In genomic region chrX:27987862-27988646, GRCh38 we compare ENCODE assay signal across 23 cellular contexts. TPM values are rescaled to one million over a fixed set of nuclear protein-coding genes. Genes with fewer than 3 reads are reported as not detected.
DNase-seq lines count a peak whose midpoint lies in the region; ATAC-seq, FAIRE-seq and TF ChIP-seq lines count a peak whose summit lies in the region.
"Had no signal": no experiment of that assay in that cellular context is flagged by ENCODE, and none has a peak within 500 bp of the region (broad histone marks: within the 10 kb centered on the region; RNA-seq: fewer than 3 reads in every experiment).

No MANE protein-coding gene starts in this region.

- BruUV-seq in mammary epithelial cell (replicated peaks; lab: Mats Ljungman, UMichigan): no TSS peak
- no TSS peak for BruUV-seq in GM12878 (replicated peaks; lab: Mats Ljungman, UMichigan)

- H3K27me3 ChIP-seq in mammary epithelial cell (ENCODE audit: insufficient read depth, low read length) (no peaks in the 10 kb centered on the region), breast epithelium (no peaks in the 10 kb centered on the region), GM12878 (replicated peaks in 1 of 2; ENCODE audit: control insufficient read depth in 2 of 2, insufficient read depth in 2 of 2, low read length in 1 of 2) (no peaks in the 10 kb centered on the region), right lobe of liver (no peaks in the 10 kb centered on the region), transverse colon (no peaks in the 10 kb centered on the region)

- H2AFZ ChIP-seq in mammary epithelial cell (ENCODE audit: low read depth, low read length) (peak overlapping the region; percentile 41), GM12878 (ENCODE audit: control insufficient read depth, low read depth, low read length) (no peak overlapping the region)
- H2AFZ ChIP-seq: GM23248 had no signal

- RAD21 ChIA-PET in GM12878 (lab: Charles Lee; ENCODE audit: unreplicated experiment): no interaction called here

- no peak for DNase-seq in mammary epithelial cell
- DNase-seq in breast epithelium (ENCODE audit: low spot score in 2 of 2): no peak
- DNase-seq in GM12878 (ENCODE audit: low read depth, low spot score): no peak
- DNase-seq in right lobe of liver: no peak
- DNase-seq in transverse colon: peak; percentile 77
- no peak for DNase-seq in coronary artery (ENCODE audit: low spot score)
- DNase-seq in NCI-H2081 treated with DMSO at 0.1 percent for 48 hours (lab: John Stamatoyannopoulos, UW): no peak
- DNase-seq: C1 segment of cervical spinal cord, DMS153, GM23248, NCI-H1092 treated with DMSO at 0.1 percent for 48 hours, NCI-H187 treated with DMSO at 0.1 percent for 48 hours, NCI-H2171, SHP77 treated with DMSO at 0.1 percent for 48 hours had no signal

- TF ChIP-seq POLR2A in breast epithelium (IDR thresholded peaks at IDR 0.05) (no peak), GM12878 (IDR thresholded peaks at IDR 0.05; ENCODE audit: low read depth, low read length) (no peak), right lobe of liver (IDR thresholded peaks at IDR 0.05) (no peak), transverse colon (IDR thresholded peaks at IDR 0.05) (no peak)

- SMC1A ChIA-PET in GM12878 (lab: Charles Lee; ENCODE audit: uncharacterized antibody, unreplicated experiment): interaction anchor here (1.2 kb wide), 1 partner anchor 14 kb away, joined by 3 read pairs; no protein-coding TSS in a partner anchor

- peak; percentile 32; the same call in 2 of the 3 replicates for ATAC-seq in GM12878
- peak; percentile 25 to 30 (median 30) for ATAC-seq in right lobe of liver
- ATAC-seq in HG03196 (IDR thresholded peaks at IDR 0.05; ENCODE audit: unreplicated experiment): no peak
- ATAC-seq: HCT116, K562 had no signal

- H3K4me2 ChIP-seq in mammary epithelial cell (ENCODE audit: insufficient read depth, low read depth, low read length) (no peak overlapping the region), GM12878 (ENCODE audit: control insufficient read depth, insufficient read depth) (no peak overlapping the region)

- no peak for TF ChIP-seq EP300 in GM12878 (IDR thresholded peaks at IDR 0.05; ENCODE audit: borderline replicate concordance in 1 of 2, control insufficient read depth in 1 of 2, low read depth in 2 of 2, low read length in 2 of 2)
- no peak for TF ChIP-seq EP300 in transverse colon (IDR thresholded peaks at IDR 0.05; ENCODE audit: low read depth)

- CTCF ChIA-PET in mammary epithelial cell (lab: Charles Lee; ENCODE audit: low non-redundant PET) (no interaction called here), GM12878 (lab: Yijun Ruan, JAX) (no interaction called here)

- dilution Hi-C loops in mammary epithelial cell (cut with HindIII; ENCODE audit: low sequenced_read_pairs): no loop called here

- H3K79me2 ChIP-seq in mammary epithelial cell (ENCODE audit: insufficient read depth, low read length) (no peaks in the 10 kb centered on the region), GM12878 (ENCODE audit: control insufficient read depth, insufficient read depth, low read length) (no peaks in the 10 kb centered on the region)

- POLR2A ChIA-PET in GM12878 (lab: Charles Lee): no interaction called here

- H3K27ac ChIP-seq in mammary epithelial cell (ENCODE audit: insufficient read depth, low read depth, low read length) (no peak overlapping the region), breast epithelium (no peak overlapping the region), GM12878 (ENCODE audit: control insufficient read depth, insufficient read depth) (no peak overlapping the region), right lobe of liver (no peak overlapping the region), transverse colon (peak overlapping the region; percentile 68 to 75 (median 70)), coronary artery (no peak overlapping the region)
- H3K27ac ChIP-seq: GM23248 had no signal

- H3K9ac ChIP-seq in mammary epithelial cell (ENCODE audit: insufficient read depth, low read length): no peak overlapping the region
- no peak overlapping the region for H3K9ac ChIP-seq in GM12878 (ENCODE audit: control insufficient read depth, insufficient read depth, low read length)
- H3K9ac ChIP-seq: GM23248 had no signal

- in situ Hi-C loops in mammary epithelial cell (cut with MboI; ENCODE audit: low sequenced_read_pairs in 2 of 2) (no loop called here), GM12878 (cut with MboI) (no loop called here), transverse colon (cut with MboI; ENCODE audit: low pct_ligation_motif_present in 1 of 4, low pct_unique_long_range_greater_than_20kb in 1 of 4, low sequenced_read_pairs in 3 of 4) (no loop called here)

- TF ChIP-seq RAD21 in GM12878 (IDR thresholded peaks at IDR 0.05; ENCODE audit: insufficient read depth, low read depth, low read length): no peak

- TF ChIP-seq CTCF in mammary epithelial cell (conservative IDR thresholded peaks at IDR 0.05 in 1 of 2, IDR thresholded peaks at IDR 0.05 in 1 of 2; ENCODE audit: extremely low read depth in 1 of 2, insufficient read depth in 1 of 2, low read depth in 1 of 2, low read length in 2 of 2): no peak
- TF ChIP-seq CTCF in breast epithelium (IDR thresholded peaks at IDR 0.05): no peak
- TF ChIP-seq CTCF in GM12878 (IDR thresholded peaks at IDR 0.05 in 2 of 3, conservative IDR thresholded peaks at IDR 0.05 in 1 of 3; ENCODE audit: control insufficient read depth in 2 of 3, extremely low read depth in 1 of 3, insufficient read depth in 1 of 3, low read depth in 3 of 3, low read length in 3 of 3): no peak
- TF ChIP-seq CTCF in right lobe of liver (IDR thresholded peaks at IDR 0.05): no peak
- peak in 1 of 5 experiments; percentile 23 for TF ChIP-seq CTCF in transverse colon (IDR thresholded peaks at IDR 0.05)
- TF ChIP-seq CTCF in coronary artery (IDR thresholded peaks at IDR 0.05): no peak

- H3K4me3 ChIP-seq in mammary epithelial cell (replicated peaks in 1 of 3; ENCODE audit: insufficient read depth in 1 of 3, low read depth in 2 of 3, low read length in 3 of 3) (no peak overlapping the region), breast epithelium (no peak overlapping the region), GM12878 (no peak overlapping the region), right lobe of liver (no peak overlapping the region), transverse colon (no peak overlapping the region), coronary artery (no peak overlapping the region)
- H3K4me3 ChIP-seq: GM23248, K562 had no signal

- no peaks in the 10 kb centered on the region for H3K36me3 ChIP-seq in mammary epithelial cell (ENCODE audit: insufficient read depth, low read length)
- no peaks in the 10 kb centered on the region for H3K36me3 ChIP-seq in breast epithelium
- no peaks in the 10 kb centered on the region for H3K36me3 ChIP-seq in GM12878 (ENCODE audit: control insufficient read depth in 2 of 2, insufficient read depth in 2 of 2, low read length in 1 of 2)
- H3K36me3 ChIP-seq in right lobe of liver: no peaks in the 10 kb centered on the region
- H3K36me3 ChIP-seq in transverse colon: no peaks in the 10 kb centered on the region

- H3K4me1 ChIP-seq in mammary epithelial cell (ENCODE audit: insufficient read depth, low read length): no peaks in the 10 kb centered on the region
- H3K4me1 ChIP-seq in breast epithelium: no peaks in the 10 kb centered on the region
- no peaks in the 10 kb centered on the region for H3K4me1 ChIP-seq in GM12878 (ENCODE audit: control insufficient read depth, insufficient read depth, low read length)
- no peaks in the 10 kb centered on the region for H3K4me1 ChIP-seq in right lobe of liver
- no peaks in the 10 kb centered on the region for H3K4me1 ChIP-seq in transverse colon

- FAIRE-seq in GM12878 (lab: Jason Lieb, UNC): no peak
- FAIRE-seq: GM12891, HTR-8/SVneo, K562 had no signal

- 14% methylated on average over 2 of the region's 2 CpGs for WGBS in mammary epithelial cell (ENCODE audit: low coverage, missing lambda C conversion rate)
- 0% methylated on average over 2 of the region's 2 CpGs for WGBS in GM12878 (ENCODE audit: insufficient coverage, insufficient replicate concordance, low lambda C conversion rate, missing lambda C conversion rate)
- WGBS in right lobe of liver (ENCODE audit: insufficient coverage, low coverage, low lambda C conversion rate, missing lambda C conversion rate): 8% methylated on average over 2 of the region's 2 CpGs
- WGBS in transverse colon (ENCODE audit: low coverage in 1 of 2), 2 donors: 19% methylated on average over 2 of the region's 2 CpGs; no CpG with 5 or more reads in 1 of the 2 donors

- H4K20me1 ChIP-seq in mammary epithelial cell (ENCODE audit: insufficient read depth, low read length) (no peaks in the 10 kb centered on the region), GM12878 (ENCODE audit: control insufficient read depth, insufficient read depth) (no peaks in the 10 kb centered on the region)

- H3K9me3 ChIP-seq in mammary epithelial cell (replicated peaks; ENCODE audit: insufficient read depth, low read length): no peaks in the 10 kb centered on the region
- H3K9me3 ChIP-seq in breast epithelium: no peaks in the 10 kb centered on the region
- H3K9me3 ChIP-seq in GM12878 (replicated peaks; ENCODE audit: control insufficient read depth, insufficient read depth, low read length): no peaks in the 10 kb centered on the region
- H3K9me3 ChIP-seq in right lobe of liver: no peaks in the 10 kb centered on the region
- H3K9me3 ChIP-seq in transverse colon: no peaks in the 10 kb centered on the region

- intact Hi-C loops in mammary epithelial cell (cut with micrococcal nuclease): no loop called here
- intact Hi-C loops in breast epithelium (cut with DNase I; ENCODE audit: low total_unique reads): no loop called here
- intact Hi-C loops in GM12878 (cut with micrococcal nuclease; ENCODE audit: unreplicated experiment): no loop called here
- intact Hi-C loops in right lobe of liver (cut with DNase I): no loop called here
- intact Hi-C loops in transverse colon (cut with DNase I; ENCODE audit: low total_unique reads): no loop called here

RNA-seq across cellular contexts. Expression of gene DCAF8L1, which starts 6.8 kb away (rescaled TPM):
- total RNA-seq in mammary epithelial cell (not detected), breast epithelium (not detected), GM12878 (2014; rRNA removed) (not detected in 2 replicates), GM12878 (2014; rRNA removed; fragmentation: Illumina TruSeq; extraction: Trizol) (not detected in 2 replicates), GM12878 (2021) (not detected in 2 replicates), right lobe of liver (not detected), transverse colon (not detected)
- polyA plus RNA-seq in mammary epithelial cell (not detected), GM12878 (2011; rRNA removed) (0.11 and 0.13 TPM in 2 replicates), GM12878 (2014; fragmentation: Illumina TruSeq; extraction: Trizol) (not detected in 2 replicates), GM12878 (2014; fragmentation: Nextera tagmentation; extraction: Ambion mirVana) (not detected), GM12878 (2014; rRNA removed) (not detected in 2 replicates), GM12878 (2016; fragmentation: Nextera tagmentation; extraction: Ambion mirVana) (not detected)
- polyA minus RNA-seq in mammary epithelial cell: not detected
- total RNA-seq in GM12878 (2013; cell fraction: nucleolus; rRNA removed): not detected in 2 replicates
- polyA plus RNA-seq in GM12878 (2011; ENCODE audit: low read depth): not detected
- polyA plus RNA-seq in GM12878 (2011; cell fraction: cytosol; rRNA removed): 0.08 and 0.10 TPM in 2 replicates
- 0.03 and 0.07 TPM in 2 replicates for polyA plus RNA-seq in GM12878 (2011; cell fraction: nucleus; rRNA removed)
- not detected in 2 replicates for polyA plus RNA-seq in GM12878 (2012)
- polyA minus RNA-seq in GM12878 (2011; rRNA and poly(A)+ RNA removed): 0.05 and 0.15 TPM in 2 replicates
- polyA minus RNA-seq in GM12878 (2011; cell fraction: cytosol; rRNA and poly(A)+ RNA removed): not detected in 2 replicates
- not detected in 2 replicates for polyA minus RNA-seq in GM12878 (2011; cell fraction: nucleus; rRNA and poly(A)+ RNA removed)
- total RNA-seq: A172, G401, GM23248, K562, MCF 10A, NCI-H460 had no signal
- polyA plus RNA-seq: GM23248 had no signal

Comparison
In these comparisons a context has a peak if more than half of its experiments do, and no peak if none do; other contexts are left out.
1. H3K27ac ChIP-seq: peak in transverse colon (4 of 4); none in mammary epithelial cell (single experiment), breast epithelium (0 of 2), GM12878 (single experiment), right lobe of liver (0 of 3) and coronary artery (0 of 2).